31 cellular contexts compared by ENCODE assay signal in the genomic region with DNA sequence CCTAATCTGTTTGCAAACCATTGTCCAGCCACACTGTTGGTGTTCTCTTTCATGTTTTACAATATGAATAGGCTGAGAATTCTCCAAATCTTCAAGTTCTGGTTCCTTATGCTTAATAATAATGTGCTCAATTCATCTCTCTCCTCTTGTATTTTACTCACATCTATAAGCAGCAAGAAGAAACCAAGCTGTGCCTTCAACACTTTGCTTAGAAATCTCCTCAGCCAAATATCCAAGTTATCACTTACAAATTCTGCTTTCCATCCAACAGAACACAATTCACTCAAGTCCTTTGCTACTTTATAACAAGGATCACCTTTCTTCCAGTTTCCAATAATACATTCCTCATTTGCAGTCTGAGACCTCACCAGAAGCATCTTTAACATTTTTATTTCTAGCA.
"Had no signal": no experiment of that assay in that cellular context is flagged by ENCODE, and none has a peak within 500 bp of the region (broad histone marks: within the 10 kb centered on the region; RNA-seq: fewer than 3 reads in every experiment).

No MANE protein-coding gene starts in this region.

- H3K27me3 ChIP-seq: ascending aorta, breast epithelium, cardiac muscle cell, colonic mucosa, dorsolateral prefrontal cortex, esophagus muscularis mucosa, foreskin keratinocyte, gastrocnemius medialis had no signal

- H3K4me1 ChIP-seq: breast epithelium, colonic mucosa, foreskin keratinocyte, gastrocnemius medialis had no signal

- H3K4me1 Mint-ChIP-seq: brain, endodermal cell had no signal

- H3K27ac ChIP-seq: ascending aorta, breast epithelium, cardiac muscle cell, colonic mucosa, dorsolateral prefrontal cortex, esophagus muscularis mucosa, foreskin keratinocyte, gastrocnemius medialis had no signal

- ATAC-seq: foreskin keratinocyte, gastrocnemius medialis had no signal

- H3K9me3 Mint-ChIP-seq: dendritic cell treated with granulocyte-macrophage colony-stimulating factor and Interleukin-4, amounts not matched to agents 40 ng/mL and 50 ng/mL, for 4 days had no signal

- H3K36me3 ChIP-seq: breast epithelium, cardiac muscle cell, colonic mucosa, gastrocnemius medialis had no signal

- H3K27me3 Mint-ChIP-seq: activated CD4-positive, alpha-beta memory T cell treated with anti-CD3 and anti-CD28 coated beads, Interleukin-2, amount 10 ng/mL, durations not matched to agents 7 days and 5 days; activated CD4-positive, alpha-beta T cell treated with anti-CD3 and anti-CD28 coated beads for 36 hours; activated CD4-positive, alpha-beta T cell treated with anti-CD3 and anti-CD28 coated beads, Interleukin-2, amount 10 ng/mL, durations not matched to agents 7 days and 5 days; activated naive CD8-positive, alpha-beta T cell treated with anti-CD3 and anti-CD28 coated beads, Interleukin-2, amount 10 ng/mL, durations not matched to agents 7 days and 5 days; activated T-cell treated with anti-CD3 and anti-CD28 coated beads, Interleukin-2, amount 50 U/mL, for 24 hours; brain; dendritic cell treated with granulocyte-macrophage colony-stimulating factor and Interleukin-4, amounts not matched to agents 40 ng/mL and 50 ng/mL, for 4 days had no signal

- DNase-seq: activated CD4-positive, alpha-beta memory T cell treated with anti-CD3 and anti-CD28 coated beads, Interleukin-2, amount 10 ng/mL, durations not matched to agents 7 days and 5 days; activated CD4-positive, alpha-beta T cell treated with anti-CD3 and anti-CD28 coated beads, Interleukin-2, amount 10 ng/mL, durations not matched to agents 7 days and 5 days; activated CD4-positive, alpha-beta T cell treated with anti-CD3 and anti-CD28 coated beads, Interleukin-2, amount 50 U/mL, for 4 hours; activated CD4-positive, CD25-positive, alpha-beta regulatory T cell; activated CD4-positive, CD25-positive, alpha-beta regulatory T cell treated with anti-CD3 and anti-CD28 coated beads, Interleukin-2, amount 50 U/mL, for 72 hours; activated CD8-positive, alpha-beta memory T cell treated with anti-CD3 and anti-CD28 coated beads, Interleukin-2, amount 50 U/mL, for 48 hours; activated effector memory CD4-positive, alpha-beta T cell treated with Interleukin-2 at 50 U/mL for 16 hours; activated gamma-delta T cell treated with Interleukin-2 at 50 U/mL for 16 hours; activated naive CD4-positive, alpha-beta T cell treated with Interleukin-2 at 50 U/mL for 16 hours; activated naive CD8-positive, alpha-beta T cell treated with anti-CD3 and anti-CD28 coated beads, Interleukin-2, amount 10 ng/mL, durations not matched to agents 7 days and 5 days; activated T-cell treated with anti-CD3 and anti-CD28 coated beads for 4 hours; activated T-cell treated with anti-CD3 and anti-CD28 coated beads, Interleukin-2, amount 50 U/mL, for 24 hours; central memory CD4-positive, alpha-beta T cell; cerebellar nuclear complex; colonic mucosa; dorsolateral prefrontal cortex; effector memory CD4-positive, alpha-beta T cell; endodermal cell; erythroblast; foreskin keratinocyte; gastrocnemius medialis; glutamatergic neuron had no signal

- H3K9me3 ChIP-seq: colonic mucosa, gastrocnemius medialis had no signal

- H3K27ac Mint-ChIP-seq: activated CD4-positive, alpha-beta memory T cell treated with anti-CD3 and anti-CD28 coated beads, Interleukin-2, amount 10 ng/mL, durations not matched to agents 7 days and 5 days; activated CD4-positive, alpha-beta T cell treated with anti-CD3 and anti-CD28 coated beads for 36 hours; activated CD4-positive, alpha-beta T cell treated with anti-CD3 and anti-CD28 coated beads, Interleukin-2, amount 10 ng/mL, durations not matched to agents 7 days and 5 days; activated naive CD4-positive, alpha-beta T cell treated with anti-CD3 and anti-CD28 coated beads, Interleukin-2, amount 50 U/mL, for 72 hours; activated naive CD8-positive, alpha-beta T cell treated with anti-CD3 and anti-CD28 coated beads, Interleukin-2, amount 10 ng/mL, durations not matched to agents 7 days and 5 days; activated T-cell treated with anti-CD3 and anti-CD28 coated beads, Interleukin-2, amount 50 U/mL, for 72 hours; brain; dendritic cell treated with granulocyte-macrophage colony-stimulating factor and Interleukin-4, amounts not matched to agents 40 ng/mL and 50 ng/mL, for 4 days; endodermal cell had no signal

- H3K4me3 ChIP-seq: ascending aorta, breast epithelium, cardiac muscle cell, colonic mucosa, dorsolateral prefrontal cortex, esophagus muscularis mucosa, gastrocnemius medialis had no signal

- H3K4me3 Mint-ChIP-seq: activated CD4-positive, alpha-beta memory T cell treated with anti-CD3 and anti-CD28 coated beads, Interleukin-2, amount 10 ng/mL, durations not matched to agents 7 days and 5 days; activated CD4-positive, alpha-beta T cell treated with anti-CD3 and anti-CD28 coated beads for 36 hours; activated CD4-positive, alpha-beta T cell treated with anti-CD3 and anti-CD28 coated beads, Interleukin-2, amount 10 ng/mL, durations not matched to agents 7 days and 5 days; activated naive CD8-positive, alpha-beta T cell treated with anti-CD3 and anti-CD28 coated beads, Interleukin-2, amount 10 ng/mL, durations not matched to agents 7 days and 5 days; activated T-cell treated with anti-CD3 and anti-CD28 coated beads, Interleukin-2, amount 50 U/mL, for 24 hours; activated T-cell treated with anti-CD3 and anti-CD28 coated beads, Interleukin-2, amount 50 U/mL, for 72 hours; brain; dendritic cell treated with granulocyte-macrophage colony-stimulating factor and Interleukin-4, amounts not matched to agents 40 ng/mL and 50 ng/mL, for 4 days; endodermal cell had no signal
